In genomic region chr3:16511561-16512434, GRCh38 we compare ENCODE assay signal across 8 cellular contexts. TPM values are rescaled to one million over a fixed set of nuclear protein-coding genes. Genes with fewer than 3 reads are reported as not detected.
DNase-seq lines count a peak whose midpoint lies in the region; ATAC-seq and TF ChIP-seq lines count a peak whose summit lies in the region.

No MANE protein-coding gene starts in this region.

- peaks cover 49% of the 10 kb centered on the region for H3F3A ChIP-seq in DOHH2 (ENCODE audit: control insufficient read depth, insufficient read depth)

- peak overlapping the region; percentile 82 to 98 (median 94) for H3K4me3 Mint-ChIP-seq in naive thymus-derived CD4-positive, alpha-beta T cell

- CTCF ChIA-PET in naive thymus-derived CD4-positive, alpha-beta T cell (lab: Charles Lee) = interaction anchor here (0.5 to 1.4 kb wide), 12 partner anchors 13 to 1327 kb away, joined by 3 to 5 read pairs (median 3); no protein-coding TSS in a partner anchor

- H3K36me3 ChIP-seq in DOHH2 (ENCODE audit: control insufficient read depth, low read length) (peaks cover 69% of the 10 kb centered on the region), WERI-Rb-1 (no peaks in the 10 kb centered on the region)
- H3K36me3 ChIP-seq in effector memory CD4-positive, alpha-beta T cell (ENCODE audit: control insufficient read depth, insufficient read depth, low read length) = no peaks in the 10 kb centered on the region
- peaks cover 0 to 8% (median 0%) of the 10 kb centered on the region in 3 experiments for H3K36me3 ChIP-seq in naive thymus-derived CD4-positive, alpha-beta T cell (ENCODE audit: control insufficient read depth in 2 of 3, insufficient read depth in 3 of 3, low read length in 3 of 3)

- H3K27ac Mint-ChIP-seq in naive thymus-derived CD4-positive, alpha-beta T cell = peak overlapping the region; percentile 87 to 99 (median 95)

- no peaks in the 10 kb centered on the region for H3K9me2 ChIP-seq in DOHH2 (replicated peaks; ENCODE audit: control insufficient read depth, low read length)

- H3K27me3 Mint-ChIP-seq in naive thymus-derived CD4-positive, alpha-beta T cell = no peaks in the 10 kb centered on the region

- no peak for TF ChIP-seq CTCF in DOHH2 (IDR thresholded peaks at IDR 0.05; ENCODE audit: low read depth, low read length, poor library complexity, severe bottlenecking)
- TF ChIP-seq CTCF in WERI-Rb-1 (IDR thresholded peaks at IDR 0.05; ENCODE audit: low read depth, low read length) = no peak

- POLR2A ChIA-PET in naive thymus-derived CD4-positive, alpha-beta T cell (lab: Charles Lee) = interaction anchor here (0.6 to 4.6 kb wide), 23 partner anchors 11 to 248 kb away, joined by 3 to 39 read pairs (median 4); partner anchors contain the start of genes DPH3 and OXNAD1

- H3K27me3 ChIP-seq in DOHH2 (ENCODE audit: control insufficient read depth, low read length) = no peaks in the 10 kb centered on the region
- H3K27me3 ChIP-seq in effector memory CD4-positive, alpha-beta T cell (replicated peaks; ENCODE audit: control insufficient read depth, insufficient read depth, low read length, poor library complexity, severe bottlenecking) = no peaks in the 10 kb centered on the region
- H3K27me3 ChIP-seq in naive thymus-derived CD4-positive, alpha-beta T cell (ENCODE audit: control insufficient read depth in 2 of 2, insufficient read depth in 2 of 2, low read length in 2 of 2) = no peaks in the 10 kb centered on the region
- H3K27me3 ChIP-seq in WERI-Rb-1 (ENCODE audit: insufficient read depth, low read depth, severe bottlenecking) = peaks cover 20% of the 10 kb centered on the region

- peak overlapping the region; percentile 95 for H3K4me3 ChIP-seq in DOHH2 (ENCODE audit: low read length)
- peak overlapping the region; percentile 79 for H3K4me3 ChIP-seq in effector memory CD4-positive, alpha-beta T cell (ENCODE audit: insufficient read depth, low read depth, low read length, poor library complexity, severe bottlenecking)
- peak overlapping the region; percentile 79 for H3K4me3 ChIP-seq in naive thymus-derived CD4-positive, alpha-beta T cell (ENCODE audit: low read length)
- no peak overlapping the region for H3K4me3 ChIP-seq in WERI-Rb-1 (ENCODE audit: low read depth, low read length)

- H3K27ac ChIP-seq in DOHH2 (ENCODE audit: low read depth, low read length) (peak overlapping the region; percentile 95), WERI-Rb-1 (no peak overlapping the region)
- peak overlapping the region; percentile 90 for H3K27ac ChIP-seq in effector memory CD4-positive, alpha-beta T cell (ENCODE audit: insufficient read depth, low read length, poor library complexity, severe bottlenecking)
- H3K27ac ChIP-seq in naive thymus-derived CD4-positive, alpha-beta T cell (ENCODE audit: low read depth, low read length) = peak overlapping the region; percentile 88

- intact Hi-C loops in naive thymus-derived CD4-positive, alpha-beta T cell (cut with micrococcal nuclease) = loop anchor here (1.0 to 5.0 kb wide), 13 partner anchors 15 to 641 kb away; partner anchors contain the start of gene OXNAD1 (in 1 of the 2)

- peaks cover 74% of the 10 kb centered on the region for H3K4me1 ChIP-seq in DOHH2 (ENCODE audit: control insufficient read depth, low read length)
- peaks cover 38% of the 10 kb centered on the region for H3K4me1 ChIP-seq in effector memory CD4-positive, alpha-beta T cell (ENCODE audit: control insufficient read depth, insufficient read depth, low read length, poor library complexity, severe bottlenecking)
- peaks cover 55 to 71% of the 10 kb centered on the region in 2 donors for H3K4me1 ChIP-seq in naive thymus-derived CD4-positive, alpha-beta T cell (ENCODE audit: control insufficient read depth in 2 of 2, insufficient read depth in 2 of 2, low read length in 2 of 2)

- H3K36me3 Mint-ChIP-seq in naive thymus-derived CD4-positive, alpha-beta T cell = peaks cover 0 to 12% (median 5%) of the 10 kb centered on the region in 5 donors

- H3K9me3 ChIP-seq in DOHH2 (ENCODE audit: control insufficient read depth, insufficient read depth, low read length) = no peaks in the 10 kb centered on the region
- H3K9me3 ChIP-seq in effector memory CD4-positive, alpha-beta T cell (ENCODE audit: control insufficient read depth, low read length) = no peaks in the 10 kb centered on the region
- H3K9me3 ChIP-seq in naive thymus-derived CD4-positive, alpha-beta T cell (ENCODE audit: control insufficient read depth in 2 of 3, low read length in 3 of 3) = no peaks in the 10 kb centered on the region
- H3K9me3 ChIP-seq in WERI-Rb-1 (ENCODE audit: severe bottlenecking) = no peaks in the 10 kb centered on the region

- peaks cover 18% of the 10 kb centered on the region for H4K20me1 ChIP-seq in DOHH2 (ENCODE audit: control insufficient read depth, insufficient read depth, low read depth, low read length)

- DNase-seq in HT1080 (ENCODE audit: low read depth) = peak; percentile 85
- DNase-seq in activated CD4-positive, alpha-beta T cell treated with anti-CD3 and anti-CD28 coated beads, Interleukin-2, amount 50 U/mL, for 1 hour = peak; percentile 71
- DNase-seq in effector memory CD4-positive, alpha-beta T cell = peak; percentile 53 to 76 (median 58)
- peak; percentile 43 to 90 (median 86) for DNase-seq in naive thymus-derived CD4-positive, alpha-beta T cell
- DNase-seq in stimulated activated naive CD8-positive, alpha-beta T cell treated with anti-CD3 and anti-CD28 coated beads, Interleukin-15, Interleukin-2, amounts not matched to agents 100 U/mL and 50 U/mL, for 24 hours = peak; percentile 79
- no peak for DNase-seq in WERI-Rb-1

- peaks cover 0 to 3% (median 0%) of the 10 kb centered on the region in 11 donors for H3K9me3 Mint-ChIP-seq in naive thymus-derived CD4-positive, alpha-beta T cell

- H3K4me1 Mint-ChIP-seq in naive thymus-derived CD4-positive, alpha-beta T cell = peaks cover 62 to 85% (median 75%) of the 10 kb centered on the region in 7 donors

- H3K79me2 ChIP-seq in DOHH2 (ENCODE audit: control insufficient read depth, low read length) = peaks cover 95% of the 10 kb centered on the region

- peak overlapping the region; percentile 82 for H3K4me2 ChIP-seq in DOHH2 (ENCODE audit: low read length)

- ATAC-seq in GM21381 (IDR thresholded peaks at IDR 0.05; ENCODE audit: unreplicated experiment) = peak; percentile 46
- peak; percentile 86 for ATAC-seq in naive thymus-derived CD4-positive, alpha-beta T cell
- ATAC-seq in stimulated activated naive CD8-positive, alpha-beta T cell treated with anti-CD3 and anti-CD28 coated beads, Interleukin-15, Interleukin-2, amounts not matched to agents 100 U/mL and 50 U/mL, for 24 hours = peak; percentile 75

RNA-seq across cellular contexts. Expression of gene RFTN1, which starts 1.7 kb away (rescaled TPM):
- total RNA-seq in HT1080 (2014; rRNA removed; shearing (Covaris generic)) = 38.4 and 43.8 TPM in 2 replicates
- polyA plus RNA-seq in HT1080 (2015; cell fraction: cytosol; rRNA removed) = 49.7 and 53.8 TPM in 2 replicates
- polyA plus RNA-seq in HT1080 (2015; cell fraction: nucleus; rRNA removed) = 51.3 and 55.0 TPM in 2 replicates
- 10 to 100 TPM; 51.1 to 68.8 (median 61.5) TPM for total RNA-seq in naive thymus-derived CD4-positive, alpha-beta T cell
- polyA plus RNA-seq in naive thymus-derived CD4-positive, alpha-beta T cell = 10 to 100 TPM; 44.8 to 53.2 TPM
